Comparison of ENCODE assay signal across 10 cellular contexts in the genomic region with DNA sequence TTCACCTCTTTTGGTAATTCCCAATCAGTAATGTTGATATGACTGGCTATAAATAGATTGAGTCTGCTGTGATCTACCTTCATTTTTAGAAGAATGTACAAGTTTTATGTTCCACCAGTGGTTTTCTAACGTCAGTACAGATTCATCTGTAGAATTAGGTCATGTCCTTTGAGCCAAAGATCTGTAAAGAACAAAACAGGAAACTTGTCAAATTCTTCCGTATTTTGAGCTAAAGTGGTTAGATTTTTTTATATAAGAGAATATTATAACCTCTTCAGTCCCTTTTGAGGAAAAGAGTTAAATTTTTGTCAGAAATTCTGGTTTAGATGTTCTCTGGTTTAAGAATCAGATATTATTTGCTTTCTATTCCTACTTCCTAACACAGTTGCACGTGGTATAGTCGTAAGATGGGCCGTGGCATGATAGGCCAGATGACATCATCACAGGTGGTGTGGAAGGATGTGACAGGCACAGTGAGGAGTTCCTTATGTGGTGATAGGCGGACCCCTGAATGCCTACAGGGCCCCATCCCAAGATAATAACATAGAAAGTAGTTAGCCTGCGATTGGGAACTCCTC.
A peak's percentile ranks its signal among the peaks of the same experiment; 100 is the strongest.
DNase-seq lines count a peak whose midpoint lies in the region; ATAC-seq and TF ChIP-seq lines count a peak whose summit lies in the region.
"Had no signal": no experiment of that assay in that cellular context is flagged by ENCODE, and none has a peak within 500 bp of the region (broad histone marks: within the 10 kb centered on the region; RNA-seq: fewer than 3 reads in every experiment).

No MANE protein-coding gene starts in this region.

- no peaks in the 10 kb centered on the region for H3K27me3 Mint-ChIP-seq in stimulated activated naive CD8-positive, alpha-beta T cell treated with anti-CD3 and anti-CD28 coated beads, Interleukin-15, amount 100 ng/mL, for 72 hours
- H3K27me3 Mint-ChIP-seq in HFFc6 (ENCODE audit: insufficient read depth): peaks cover 2% of the 10 kb centered on the region; the same call in 1 of the 2 replicates

- no peak overlapping the region for H3K4me3 ChIP-seq in right lobe of liver
- H3K4me3 ChIP-seq in esophagus squamous epithelium: no peak overlapping the region
- H3K4me3 ChIP-seq: GM23338, SK-N-MC had no signal

- TF ChIP-seq CTCF in right lobe of liver (IDR thresholded peaks at IDR 0.05) (no peak), esophagus squamous epithelium (IDR thresholded peaks at IDR 0.05) (no peak), HFFc6 (IDR thresholded peaks at IDR 0.05) (no peak)

- H3K27ac Mint-ChIP-seq in stimulated activated naive CD8-positive, alpha-beta T cell treated with anti-CD3 and anti-CD28 coated beads, Interleukin-15, amount 100 ng/mL, for 72 hours: peak overlapping the region; percentile 95 to 96
- no peak overlapping the region for H3K27ac Mint-ChIP-seq in HFFc6
- H3K27ac Mint-ChIP-seq: GM23338 had no signal

- H3K36me3 ChIP-seq in right lobe of liver: peaks cover 0 to 6% (median 2%) of the 10 kb centered on the region in 4 donors
- H3K36me3 ChIP-seq in esophagus squamous epithelium: peaks cover 0 to 93% (median 0%) of the 10 kb centered on the region in 3 donors

- H3K9me3 Mint-ChIP-seq in stimulated activated naive CD8-positive, alpha-beta T cell treated with anti-CD3 and anti-CD28 coated beads, Interleukin-15, amount 100 ng/mL, for 72 hours: peaks cover 0 to 12% of the 10 kb centered on the region in 2 donors
- H3K9me3 Mint-ChIP-seq in HFFc6: no peaks in the 10 kb centered on the region
- H3K9me3 Mint-ChIP-seq: GM23338 had no signal

- H3K27me3 ChIP-seq in right lobe of liver (no peaks in the 10 kb centered on the region), esophagus squamous epithelium (no peaks in the 10 kb centered on the region)

- H3K27ac ChIP-seq in right lobe of liver (no peak overlapping the region), esophagus squamous epithelium (peak overlapping the region in 2 of 4 donors; percentile 13 to 62)
- H3K27ac ChIP-seq: SK-N-MC had no signal

- TF ChIP-seq POLR2A in right lobe of liver (IDR thresholded peaks at IDR 0.05) (no peak), esophagus squamous epithelium (IDR thresholded peaks at IDR 0.05) (no peak)

- H3K9me3 ChIP-seq in right lobe of liver: no peaks in the 10 kb centered on the region
- no peaks in the 10 kb centered on the region for H3K9me3 ChIP-seq in esophagus squamous epithelium

- peak; percentile 17 to 46 for DNase-seq in activated CD8-positive, alpha-beta memory T cell treated with anti-CD3 and anti-CD28 coated beads for 1 hour (ENCODE audit: extremely low read depth in 1 of 2, low read depth in 1 of 2)
- DNase-seq in activated CD8-positive, alpha-beta memory T cell treated with anti-CD3 and anti-CD28 coated beads, Interleukin-2, amount 50 U/mL, for 48 hours: no peak
- peak; percentile 27 for DNase-seq in activated gamma-delta T cell treated with anti-CD3 and anti-CD28 coated beads, Interleukin-2, amount 50 U/mL, for 16 hours (ENCODE audit: low read depth)
- DNase-seq in right lobe of liver: no peak
- DNase-seq in stimulated activated naive CD8-positive, alpha-beta T cell treated with anti-CD3 and anti-CD28 coated beads, Interleukin-15, amount 100 ng/mL, for 72 hours: peak; percentile 46 to 75
- DNase-seq in esophagus squamous epithelium (lab: John Stamatoyannopoulos, UW): no peak
- no peak for DNase-seq in HT-29 (ENCODE audit: low spot score)
- DNase-seq in HFFc6: no peak

- 59% methylated on average over 6 of the region's 7 CpGs for WGBS in right lobe of liver (ENCODE audit: insufficient coverage, low coverage, low lambda C conversion rate, missing lambda C conversion rate)
- WGBS in esophagus squamous epithelium, 2 donors: 60 to 79% methylated on average over 7 of the region's 7 CpGs

- H3K4me3 Mint-ChIP-seq in stimulated activated naive CD8-positive, alpha-beta T cell treated with anti-CD3 and anti-CD28 coated beads, Interleukin-15, amount 100 ng/mL, for 72 hours: peak overlapping the region; percentile 13 to 61
- no peak overlapping the region for H3K4me3 Mint-ChIP-seq in HFFc6
- H3K4me3 Mint-ChIP-seq: GM23338 had no signal

- H3K36me3 Mint-ChIP-seq in HFFc6 (ENCODE audit: low read depth): peaks cover 40% of the 10 kb centered on the region

- intact Hi-C loops in right lobe of liver (cut with DNase I): no loop called here
- intact Hi-C loops in esophagus squamous epithelium (cut with DNase I): no loop called here

- peaks cover 84% of the 10 kb centered on the region for H3K4me1 Mint-ChIP-seq in stimulated activated naive CD8-positive, alpha-beta T cell treated with anti-CD3 and anti-CD28 coated beads, Interleukin-15, amount 100 ng/mL, for 72 hours
- H3K4me1 Mint-ChIP-seq in HFFc6 (ENCODE audit: low read depth): peaks cover 12% of the 10 kb centered on the region; the same call in 1 of the 2 replicates

- peak in 3 of 4 donors; percentile 24 to 33 (median 30) for ATAC-seq in right lobe of liver
- ATAC-seq in stimulated activated naive CD8-positive, alpha-beta T cell treated with anti-CD3 and anti-CD28 coated beads, Interleukin-15, amount 100 ng/mL, for 72 hours: peak; percentile 96
- ATAC-seq: GM23338 had no signal

- H3K4me1 ChIP-seq in right lobe of liver: no peaks in the 10 kb centered on the region
- H3K4me1 ChIP-seq in esophagus squamous epithelium: no peaks in the 10 kb centered on the region

Comparison
In these comparisons a context has a peak if more than half of its experiments do, and no peak if none do; other contexts are left out.
1. DNase-seq: peak in activated CD8-positive, alpha-beta memory T cell treated with anti-CD3 and anti-CD28 coated beads for 1 hour (2 of 2), activated gamma-delta T cell treated with anti-CD3 and anti-CD28 coated beads, Interleukin-2, amount 50 U/mL, for 16 hours (single experiment) and stimulated activated naive CD8-positive, alpha-beta T cell treated with anti-CD3 and anti-CD28 coated beads, Interleukin-15, amount 100 ng/mL, for 72 hours (2 of 2); none in activated CD8-positive, alpha-beta memory T cell treated with anti-CD3 and anti-CD28 coated beads, Interleukin-2, amount 50 U/mL, for 48 hours (single experiment), right lobe of liver (0 of 3), esophagus squamous epithelium (single experiment), HT-29 (single experiment) and HFFc6 (single experiment).